In genomic region chr6:166307981-166308768, GRCh38 we compare ENCODE assay signal across 8 cellular contexts. TPM values are rescaled to one million over a fixed set of nuclear protein-coding genes. Genes with fewer than 3 reads are reported as not detected.
DNase-seq lines count a peak whose midpoint lies in the region; ATAC-seq, FAIRE-seq and TF ChIP-seq lines count a peak whose summit lies in the region.

TSS of gene PRR18 (minus strand) at chr6:166308392. CDS start at chr6:166308142, 250 bp downstream.

- no peak within 1 kb of the TSS for H3K4me3 Mint-ChIP-seq in astrocyte (ENCODE audit: unreplicated experiment)
- peak within 1 kb of the TSS; percentile 45 for H3K4me3 Mint-ChIP-seq in stimulated activated naive CD8-positive, alpha-beta T cell treated with anti-CD3 and anti-CD28 coated beads, Interleukin-15, Interleukin-2, amounts not matched to agents 100 ng/mL and 50 ng/mL, for 24 hours
- no peak within 1 kb of the TSS for H3K4me3 Mint-ChIP-seq in T-helper 2 cell treated with Interferon-gamma antibody and Interleukin-4, amounts not matched to agents 5 μg/mL and 100 μg/mL, for 36 hours

- no peaks in the 10 kb centered on the region for H3K4me1 Mint-ChIP-seq in astrocyte (ENCODE audit: low read depth, unreplicated experiment)
- no peaks in the 10 kb centered on the region for H3K4me1 Mint-ChIP-seq in stimulated activated naive CD8-positive, alpha-beta T cell treated with anti-CD3 and anti-CD28 coated beads, Interleukin-15, Interleukin-2, amounts not matched to agents 100 ng/mL and 50 ng/mL, for 24 hours (ENCODE audit: low read depth)
- no peaks in the 10 kb centered on the region for H3K4me1 Mint-ChIP-seq in T-helper 2 cell treated with Interferon-gamma antibody and Interleukin-4, amounts not matched to agents 5 μg/mL and 100 μg/mL, for 36 hours (ENCODE audit: low read depth)

- peaks cover 38% of the 10 kb centered on the region for H3K27me3 ChIP-seq in astrocyte (ENCODE audit: insufficient read depth, low read length)

- H2AFZ ChIP-seq in astrocyte (ENCODE audit: low read depth, low read length) = peak within 1 kb of the TSS; percentile 80

- no peak for FAIRE-seq in astrocyte (lab: Jason Lieb, UNC)

- H3K36me3 ChIP-seq in astrocyte (ENCODE audit: insufficient read depth, low read length) = no peaks in the 10 kb centered on the region

- no peak within 1 kb of the TSS for H3K27ac Mint-ChIP-seq in astrocyte (ENCODE audit: unreplicated experiment)
- H3K27ac Mint-ChIP-seq in stimulated activated naive CD8-positive, alpha-beta T cell treated with anti-CD3 and anti-CD28 coated beads, Interleukin-15, Interleukin-2, amounts not matched to agents 100 ng/mL and 50 ng/mL, for 24 hours = no peak within 1 kb of the TSS
- no peak within 1 kb of the TSS for H3K27ac Mint-ChIP-seq in T-helper 2 cell treated with Interferon-gamma antibody and Interleukin-4, amounts not matched to agents 5 μg/mL and 100 μg/mL, for 36 hours

- no peaks in the 10 kb centered on the region for H4K20me1 ChIP-seq in astrocyte (ENCODE audit: insufficient read depth, low read length)

- no peaks in the 10 kb centered on the region for H3K79me2 ChIP-seq in astrocyte (ENCODE audit: insufficient read depth, low read length)

- H3K4me1 ChIP-seq in astrocyte (ENCODE audit: insufficient read depth, low read length) = peaks cover 7% of the 10 kb centered on the region

- no peaks in the 10 kb centered on the region for H3K9me3 Mint-ChIP-seq in astrocyte (ENCODE audit: unreplicated experiment)
- H3K9me3 Mint-ChIP-seq in stimulated activated naive CD8-positive, alpha-beta T cell treated with anti-CD3 and anti-CD28 coated beads, Interleukin-15, Interleukin-2, amounts not matched to agents 100 ng/mL and 50 ng/mL, for 24 hours = no peaks in the 10 kb centered on the region
- no peaks in the 10 kb centered on the region for H3K9me3 Mint-ChIP-seq in T-helper 2 cell treated with Interferon-gamma antibody and Interleukin-4, amounts not matched to agents 5 μg/mL and 100 μg/mL, for 36 hours

- no peaks in the 10 kb centered on the region for H3K9me3 ChIP-seq in astrocyte (ENCODE audit: insufficient read depth, low read depth, low read length)

- TF ChIP-seq CTCF in astrocyte (IDR thresholded peaks at IDR 0.05; ENCODE audit: insufficient read depth, low read depth, low read length) = no peak

- peak; percentile 57 for ATAC-seq in GM19324 (IDR thresholded peaks at IDR 0.05; ENCODE audit: low FRiP score, unreplicated experiment)

- peak within 1 kb of the TSS; percentile 78 for H3K4me2 ChIP-seq in astrocyte (ENCODE audit: low read length)

- H3K27ac ChIP-seq in astrocyte (ENCODE audit: low read depth, low read length) = no peak within 1 kb of the TSS

- H3K4me3 ChIP-seq in astrocyte (ENCODE audit: insufficient read depth, low read depth, low read length) = peak within 1 kb of the TSS; percentile 37

- H3K36me3 Mint-ChIP-seq in astrocyte (ENCODE audit: low read depth, unreplicated experiment) = no peaks in the 10 kb centered on the region
- no peaks in the 10 kb centered on the region for H3K36me3 Mint-ChIP-seq in stimulated activated naive CD8-positive, alpha-beta T cell treated with anti-CD3 and anti-CD28 coated beads, Interleukin-15, Interleukin-2, amounts not matched to agents 100 ng/mL and 50 ng/mL, for 24 hours (ENCODE audit: low read depth)
- no peaks in the 10 kb centered on the region for H3K36me3 Mint-ChIP-seq in T-helper 2 cell treated with Interferon-gamma antibody and Interleukin-4, amounts not matched to agents 5 μg/mL and 100 μg/mL, for 36 hours (ENCODE audit: low read depth)

- peaks cover 42% of the 10 kb centered on the region for H3K27me3 Mint-ChIP-seq in astrocyte (ENCODE audit: low read depth, unreplicated experiment)
- peaks cover 40% of the 10 kb centered on the region for H3K27me3 Mint-ChIP-seq in stimulated activated naive CD8-positive, alpha-beta T cell treated with anti-CD3 and anti-CD28 coated beads, Interleukin-15, Interleukin-2, amounts not matched to agents 100 ng/mL and 50 ng/mL, for 24 hours
- peaks cover 54% of the 10 kb centered on the region for H3K27me3 Mint-ChIP-seq in T-helper 2 cell treated with Interferon-gamma antibody and Interleukin-4, amounts not matched to agents 5 μg/mL and 100 μg/mL, for 36 hours (ENCODE audit: low read depth)

- no peak within 1 kb of the TSS for H3K9ac ChIP-seq in astrocyte (ENCODE audit: low read length)

- DNase-seq in COLO668 (lab: John Stamatoyannopoulos, UW; ENCODE audit: unreplicated experiment) (peak; percentile 68), HK-2 (ENCODE audit: unreplicated experiment) (peak; percentile 7), astrocyte (ENCODE audit: low read depth) (no peak), kidney tubule cell (ENCODE audit: low spot score) (peak; percentile 6)
- DNase-seq in T-helper 2 cell treated with Interferon-gamma antibody and Interleukin-4, amounts not matched to agents 5 μg/mL and 100 μg/mL, for 36 hours (ENCODE audit: low spot score) = no peak
- DNase-seq in activated CD4-positive, alpha-beta T cell treated with anti-CD3 and anti-CD28 coated beads for 4 hours = no peak

RNA-seq across cellular contexts. Expression of gene PRR18, which starts in this region (rescaled TPM):
- total RNA-seq in astrocyte = 0.14 TPM in 1 of 2 replicates, not detected in the other

Comparison
In these comparisons a context has a peak if more than half of its experiments do, and no peak if none do; other contexts are left out.
1. DNase-seq: peak in COLO668 (single experiment), HK-2 (single experiment) and kidney tubule cell (single experiment); none in astrocyte (single experiment), T-helper 2 cell treated with Interferon-gamma antibody and Interleukin-4, amounts not matched to agents 5 μg/mL and 100 μg/mL, for 36 hours (single experiment) and activated CD4-positive, alpha-beta T cell treated with anti-CD3 and anti-CD28 coated beads for 4 hours (0 of 2).